In the genomic region with DNA sequence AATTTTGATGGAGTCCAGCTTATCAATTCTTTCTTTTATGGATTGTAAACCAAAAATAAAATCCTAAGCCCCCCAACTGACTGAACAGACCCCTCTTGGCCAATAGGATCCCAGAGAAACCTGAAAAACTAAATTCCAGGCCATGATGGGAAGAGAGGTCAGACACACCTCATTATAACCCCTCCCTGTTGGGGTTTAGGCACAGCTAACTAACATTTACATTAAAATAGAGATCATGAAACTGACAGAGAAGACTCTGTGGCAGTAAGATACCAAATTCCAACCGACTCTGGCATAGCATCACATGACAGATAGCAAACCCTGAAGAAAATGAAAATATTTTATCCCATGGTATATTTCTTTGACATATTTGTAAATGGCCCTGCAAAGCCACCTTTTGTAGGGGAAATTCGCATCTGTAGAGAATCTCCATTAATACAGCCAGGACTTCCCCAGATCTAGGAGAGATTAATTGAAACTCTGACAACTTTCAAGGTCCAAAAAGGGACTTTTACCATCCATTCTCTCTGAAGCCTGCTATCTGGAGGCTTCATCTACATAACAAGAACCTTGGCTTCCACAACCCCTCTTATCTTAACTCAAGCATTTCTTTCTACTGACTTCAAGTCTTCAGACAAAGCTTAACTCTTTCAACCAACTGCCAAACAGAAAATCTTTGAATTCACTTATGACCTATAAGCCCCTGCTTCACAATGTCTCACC, we compare ENCODE assay signal across 1 cellular context.
TF ChIP-seq lines count a peak whose summit lies in the region.

No MANE protein-coding gene starts in this region.

TF ChIP-seq in IMR-90, 13 proteins besides CTCF, POLR2A, EP300 and RAD21 (continued from another document):
- TF ChIP-seq NFE2L2 (IDR thresholded peaks at IDR 0.05; ENCODE audit: low read depth, low read length) (no peak), MAFK (IDR thresholded peaks at IDR 0.05; ENCODE audit: low read depth, low read length) (no peak), FOS (IDR thresholded peaks at IDR 0.05; ENCODE audit: low read depth, low read length) (no peak)
TF ChIP-seq in IMR-90: peak in this region for 0.
